ENCODE assay signal across 9 cellular contexts in genomic region chr7:114923403-114923713, GRCh38. TPM values are rescaled to one million over a fixed set of nuclear protein-coding genes. Genes with fewer than 3 reads are reported as not detected.
A peak's percentile ranks its signal among the peaks of the same experiment; 100 is the strongest.
DNase-seq lines count a peak whose midpoint lies in the region.
"Had no signal": no experiment of that assay in that cellular context is flagged by ENCODE, and none has a peak within 500 bp of the region (broad histone marks: within the 10 kb centered on the region; RNA-seq: fewer than 3 reads in every experiment).

No MANE protein-coding gene starts in this region.

- no peak for DNase-seq in T-helper 2 cell treated with Interferon-gamma antibody and Interleukin-4, amounts not matched to agents 5 μg/mL and 100 μg/mL, for 36 hours (ENCODE audit: low spot score)
- DNase-seq in T-helper 2 cell (no peak), immature natural killer cell (no peak), DMS153 (lab: John Stamatoyannopoulos, UW) (no peak), SK-N-DZ (ENCODE audit: low spot score) (no peak), DMS153 treated with DMSO at 0.1 percent for 48 hours (lab: John Stamatoyannopoulos, UW; ENCODE audit: unreplicated experiment) (no peak)
- no peak for DNase-seq in activated T-helper 2 cell treated with anti-CD3 and anti-CD28 coated beads, Interferon-gamma antibody, Interleukin-2, Interleukin-4, amounts not matched to agents 10 μg/mL and 5 μg/mL and 100 μg/mL, durations not matched to agents 14 hours and 24 hours and 36 hours (ENCODE audit: low spot score)

- H3K9me3 ChIP-seq in stomach smooth muscle (ENCODE audit: control insufficient read depth in 2 of 2, low read length in 2 of 2): no peaks in the 10 kb centered on the region

- peak overlapping the region; percentile 46 for H3K27ac ChIP-seq in stomach smooth muscle (ENCODE audit: low read length)
- H3K27ac ChIP-seq: BLaER1 treated with 17β-estradiol and CSF1 and Interleukin-3, amounts not matched to agents 10 nM and 100 nM had no signal

- H3K4me3 ChIP-seq in stomach smooth muscle (ENCODE audit: low read length in 2 of 2): peak overlapping the region; percentile 81 to 92
- H3K4me3 ChIP-seq: BLaER1 treated with 17β-estradiol and CSF1 and Interleukin-3, amounts not matched to agents 10 nM and 100 nM had no signal

- peaks cover 10% of the 10 kb centered on the region for H3K4me1 ChIP-seq in stomach smooth muscle (ENCODE audit: control insufficient read depth, insufficient read depth, low read length)

- H3K4me1 Mint-ChIP-seq in T-helper 2 cell treated with Interferon-gamma antibody and Interleukin-4, amounts not matched to agents 5 μg/mL and 100 μg/mL, for 36 hours (ENCODE audit: low read depth): peaks cover 36% of the 10 kb centered on the region
- H3K4me1 Mint-ChIP-seq in activated T-helper 2 cell treated with anti-CD3 and anti-CD28 coated beads, Interferon-gamma antibody, Interleukin-2, Interleukin-4, amounts not matched to agents 10 μg/mL and 5 μg/mL and 100 μg/mL, durations not matched to agents 14 hours and 24 hours and 36 hours (ENCODE audit: low read depth): peaks cover 47% of the 10 kb centered on the region
- H3K4me1 Mint-ChIP-seq in immature natural killer cell: peaks cover 24 to 47% of the 10 kb centered on the region in 2 donors

- H3K9ac ChIP-seq in stomach smooth muscle (ENCODE audit: low read length in 2 of 2): peak overlapping the region; percentile 64 to 80
- H3K9ac ChIP-seq: BLaER1 treated with 17β-estradiol and CSF1 and Interleukin-3, amounts not matched to agents 10 nM and 100 nM had no signal

- peaks cover 24% of the 10 kb centered on the region for H3K36me3 Mint-ChIP-seq in T-helper 2 cell treated with Interferon-gamma antibody and Interleukin-4, amounts not matched to agents 5 μg/mL and 100 μg/mL, for 36 hours (ENCODE audit: low read depth)
- peaks cover 41% of the 10 kb centered on the region for H3K36me3 Mint-ChIP-seq in activated T-helper 2 cell treated with anti-CD3 and anti-CD28 coated beads, Interferon-gamma antibody, Interleukin-2, Interleukin-4, amounts not matched to agents 10 μg/mL and 5 μg/mL and 100 μg/mL, durations not matched to agents 14 hours and 24 hours and 36 hours (ENCODE audit: low read depth)
- H3K36me3 Mint-ChIP-seq in immature natural killer cell: no peaks in the 10 kb centered on the region

- H3K36me3 ChIP-seq in stomach smooth muscle (ENCODE audit: control insufficient read depth in 2 of 2, insufficient read depth in 2 of 2, low read length in 2 of 2): no peaks in the 10 kb centered on the region
- H3K36me3 ChIP-seq: BLaER1 treated with 17β-estradiol and CSF1 and Interleukin-3, amounts not matched to agents 10 nM and 100 nM had no signal

- H3K27me3 Mint-ChIP-seq in T-helper 2 cell treated with Interferon-gamma antibody and Interleukin-4, amounts not matched to agents 5 μg/mL and 100 μg/mL, for 36 hours (ENCODE audit: low read depth): no peaks in the 10 kb centered on the region
- H3K27me3 Mint-ChIP-seq in activated T-helper 2 cell treated with anti-CD3 and anti-CD28 coated beads, Interferon-gamma antibody, Interleukin-2, Interleukin-4, amounts not matched to agents 10 μg/mL and 5 μg/mL and 100 μg/mL, durations not matched to agents 14 hours and 24 hours and 36 hours (ENCODE audit: low read depth): no peaks in the 10 kb centered on the region
- H3K27me3 Mint-ChIP-seq in immature natural killer cell (ENCODE audit: low read depth in 3 of 3): peaks cover 0 to 10% (median 0%) of the 10 kb centered on the region in 3 donors

- peak overlapping the region; percentile 88 for H3K27ac Mint-ChIP-seq in T-helper 2 cell treated with Interferon-gamma antibody and Interleukin-4, amounts not matched to agents 5 μg/mL and 100 μg/mL, for 36 hours
- H3K27ac Mint-ChIP-seq in activated T-helper 2 cell treated with anti-CD3 and anti-CD28 coated beads, Interferon-gamma antibody, Interleukin-2, Interleukin-4, amounts not matched to agents 10 μg/mL and 5 μg/mL and 100 μg/mL, durations not matched to agents 14 hours and 24 hours and 36 hours: peak overlapping the region; percentile 96
- peak overlapping the region; percentile 82 to 97 (median 93) for H3K27ac Mint-ChIP-seq in immature natural killer cell

- H3K4me3 Mint-ChIP-seq in T-helper 2 cell treated with Interferon-gamma antibody and Interleukin-4, amounts not matched to agents 5 μg/mL and 100 μg/mL, for 36 hours: peak overlapping the region; percentile 88
- peak overlapping the region; percentile 92 for H3K4me3 Mint-ChIP-seq in activated T-helper 2 cell treated with anti-CD3 and anti-CD28 coated beads, Interferon-gamma antibody, Interleukin-2, Interleukin-4, amounts not matched to agents 10 μg/mL and 5 μg/mL and 100 μg/mL, durations not matched to agents 14 hours and 24 hours and 36 hours (ENCODE audit: low read depth)
- peak overlapping the region; percentile 89 to 99 (median 94) for H3K4me3 Mint-ChIP-seq in immature natural killer cell

- H3K9me3 Mint-ChIP-seq in T-helper 2 cell treated with Interferon-gamma antibody and Interleukin-4, amounts not matched to agents 5 μg/mL and 100 μg/mL, for 36 hours: no peaks in the 10 kb centered on the region
- no peaks in the 10 kb centered on the region for H3K9me3 Mint-ChIP-seq in activated T-helper 2 cell treated with anti-CD3 and anti-CD28 coated beads, Interferon-gamma antibody, Interleukin-2, Interleukin-4, amounts not matched to agents 10 μg/mL and 5 μg/mL and 100 μg/mL, durations not matched to agents 14 hours and 24 hours and 36 hours
- H3K9me3 Mint-ChIP-seq in immature natural killer cell: no peaks in the 10 kb centered on the region

- intact Hi-C loops in activated T-helper 2 cell treated with anti-CD3 and anti-CD28 coated beads, Interferon-gamma antibody, Interleukin-2, Interleukin-4, amounts not matched to agents 10 μg/mL and 5 μg/mL and 100 μg/mL, durations not matched to agents 14 hours and 24 hours and 36 hours (cut with micrococcal nuclease): loop anchor here (1.0 to 2.0 kb wide), 3 partner anchors 8 to 59 kb away; no protein-coding TSS in a partner anchor

- H3K27me3 ChIP-seq in stomach smooth muscle (ENCODE audit: control insufficient read depth in 1 of 2, insufficient read depth in 2 of 2, low read length in 2 of 2): no peaks in the 10 kb centered on the region
- H3K27me3 ChIP-seq: BLaER1 treated with 17β-estradiol and CSF1 and Interleukin-3, amounts not matched to agents 10 nM and 100 nM had no signal

RNA-seq across cellular contexts. Expression of gene MDFIC, which starts 1.5 kb away (rescaled TPM):
- total RNA-seq in activated T-helper 2 cell treated with anti-CD3 and anti-CD28 coated beads, Interferon-gamma antibody, Interleukin-2, Interleukin-4, amounts not matched to agents 10 μg/mL and 5 μg/mL and 100 μg/mL, durations not matched to agents 14 hours and 24 hours and 36 hours: 119 and 121 TPM in 2 replicates
- polyA plus RNA-seq in immature natural killer cell: 10 to 100 TPM; 20.3 to 40.5 (median 26.8) TPM
- polyA plus RNA-seq in SK-N-DZ (2014; cell fraction: cytosol; rRNA removed): 0.02 TPM in 1 of 2 replicates, not detected in the other
- polyA plus RNA-seq in SK-N-DZ (2014; cell fraction: nucleus; rRNA removed): not detected in 2 replicates
